9 cellular contexts compared by ENCODE assay signal in genomic region chr3:87167634-87168456, GRCh38. TPM values are rescaled to one million over a fixed set of nuclear protein-coding genes. Genes with fewer than 3 reads are reported as not detected.
A peak's percentile ranks its signal among the peaks of the same experiment; 100 is the strongest.
DNase-seq lines count a peak whose midpoint lies in the region; ATAC-seq, FAIRE-seq and TF ChIP-seq lines count a peak whose summit lies in the region.
"Had no signal": no experiment of that assay in that cellular context is flagged by ENCODE, and none has a peak within 500 bp of the region (broad histone marks: within the 10 kb centered on the region; RNA-seq: fewer than 3 reads in every experiment).

No MANE protein-coding gene starts in this region.

- H3K4me3 ChIP-seq in Peyer's patch (peak overlapping the region in 2 of 4 donors; percentile 25 to 37), bronchial epithelial cell (ENCODE audit: low read depth, low read length) (peak overlapping the region; percentile 1), liver (ENCODE audit: low read depth in 1 of 3, low read length in 3 of 3) (peak overlapping the region; percentile 48 to 61 (median 59)), testis (peak overlapping the region in 1 of 2 donors; percentile 24)

- FAIRE-seq in bronchial epithelial cell (lab: Jason Lieb, UNC), result no peak

- peak; percentile 76 to 84 for TF ChIP-seq RAD21 in liver (IDR thresholded peaks at IDR 0.05)

- ATAC-seq in GM21423 (IDR thresholded peaks at IDR 0.05; ENCODE audit: unreplicated experiment), result peak; percentile 79

- TF ChIP-seq CTCF in Peyer's patch (IDR thresholded peaks at IDR 0.05) (peak in 5 of 6 experiments; percentile 28 to 60 (median 58)), bronchial epithelial cell (IDR thresholded peaks at IDR 0.05; ENCODE audit: insufficient read depth, low read length, severe bottlenecking) (peak; percentile 65), liver (IDR thresholded peaks at IDR 0.05; ENCODE audit: low read depth, low read length, missing input control) (peak; percentile 70), testis (IDR thresholded peaks at IDR 0.05) (peak in 2 of 3 experiments; percentile 68 to 70)

- H3K9me3 ChIP-seq in Peyer's patch (no peaks in the 10 kb centered on the region), liver (ENCODE audit: control insufficient read depth in 4 of 4, low read length in 3 of 4) (no peaks in the 10 kb centered on the region), testis (no peaks in the 10 kb centered on the region)

- H3K4me1 ChIP-seq in Peyer's patch (no peaks in the 10 kb centered on the region), liver (ENCODE audit: control insufficient read depth in 4 of 4, insufficient read depth in 4 of 4, low read length in 3 of 4) (peaks cover 0 to 3% (median 0%) of the 10 kb centered on the region in 4 donors), testis (no peaks in the 10 kb centered on the region)

- H3K27ac ChIP-seq in Peyer's patch (no peak overlapping the region), liver (ENCODE audit: low read depth in 1 of 2, low read length in 2 of 2) (no peak overlapping the region), testis (no peak overlapping the region)
- H3K27ac ChIP-seq: skin epidermis had no signal

- H3K9ac ChIP-seq in liver (ENCODE audit: low read depth in 1 of 2, low read length in 2 of 2), result peak overlapping the region; percentile 21 to 27

- TF ChIP-seq POLR2A in Peyer's patch (IDR thresholded peaks at IDR 0.05) (no peak), testis (IDR thresholded peaks at IDR 0.05) (no peak)

- no peaks in the 10 kb centered on the region for H3K36me3 ChIP-seq in Peyer's patch
- no peaks in the 10 kb centered on the region for H3K36me3 ChIP-seq in bronchial epithelial cell (ENCODE audit: control insufficient read depth, insufficient read depth, low read length)
- H3K36me3 ChIP-seq in liver (ENCODE audit: control insufficient read depth in 4 of 4, insufficient read depth in 3 of 4, low read depth in 1 of 4, low read length in 3 of 4), result no peaks in the 10 kb centered on the region
- H3K36me3 ChIP-seq in testis (ENCODE audit: low read depth, missing control alignments), result no peaks in the 10 kb centered on the region

- H3K27me3 ChIP-seq in Peyer's patch (no peaks in the 10 kb centered on the region), bronchial epithelial cell (ENCODE audit: control insufficient read depth, insufficient read depth, low read length) (no peaks in the 10 kb centered on the region), liver (ENCODE audit: control insufficient read depth in 4 of 4, insufficient read depth in 4 of 4, low read length in 3 of 4) (no peaks in the 10 kb centered on the region), testis (no peaks in the 10 kb centered on the region)

- WGBS in liver, result 29% methylated on average over 11 of the region's 11 CpGs
- WGBS in testis, 2 donors, result 27 to 36% methylated on average over 11 of the region's 11 CpGs

- intact Hi-C loops in testis (cut with DNase I; ENCODE audit: low total_unique reads), result loop anchor here (10.0 kb wide), 1 partner anchor 393 kb away; no protein-coding TSS in a partner anchor

- DNase-seq in activated T-cell treated with anti-CD3 and anti-CD28 coated beads for 24 hours (ENCODE audit: low read depth) (peak; percentile 16), HPDE6-E6E7 (ENCODE audit: extremely low spot score) (peak; percentile 4), Peyer's patch (no peak), bronchial epithelial cell (ENCODE audit: low read depth) (peak; percentile 46), testis (peak; percentile 53)
- DNase-seq in activated T-cell treated with anti-CD3 and anti-CD28 coated beads, Interleukin-2, amount 50 U/mL, for 48 hours, result no peak

TF ChIP-seq in liver, 16 proteins besides CTCF, POLR2A, EP300 and RAD21:
- TF ChIP-seq RXRA (IDR thresholded peaks at IDR 0.05) (no peak), GABPA (IDR thresholded peaks at IDR 0.05 in 1 of 2, conservative IDR thresholded peaks at IDR 0.05 in 1 of 2) (no peak), REST (IDR thresholded peaks at IDR 0.05) (no peak), HNF4A (conservative IDR thresholded peaks at IDR 0.05) (no peak), YY1 (IDR thresholded peaks at IDR 0.05) (no peak), HNF4G (IDR thresholded peaks at IDR 0.05) (no peak), NR2F2 (IDR thresholded peaks at IDR 0.05) (no peak), ZBTB33 (IDR thresholded peaks at IDR 0.05) (no peak), EGR1 (IDR thresholded peaks at IDR 0.05; ENCODE audit: low read depth in 2 of 2) (no peak), ATF3 (IDR thresholded peaks at IDR 0.05) (no peak), JUND (IDR thresholded peaks at IDR 0.05) (no peak), SP1 (IDR thresholded peaks at IDR 0.05) (no peak), FOXA2 (IDR thresholded peaks at IDR 0.05) (no peak)

RNA-seq across cellular contexts. Expression of gene CHMP2B, which starts 59.3 kb away (rescaled TPM):
- 10 to 100 TPM; 27.1 to 60.6 (median 38.6) TPM for total RNA-seq in Peyer's patch
- 27.4 and 31.5 TPM in 2 replicates for total RNA-seq in bronchial epithelial cell
- total RNA-seq in liver, result 10 to 100 TPM; 15.5 TPM
- polyA plus RNA-seq in liver, result 10 to 100 TPM; 12.6 to 49.5 TPM
- total RNA-seq in testis, result 10 to 100 TPM; 26.5 to 27.7 TPM
- polyA plus RNA-seq in testis (ENCODE audit: insufficient read depth, low read depth, low replicate concordance), result 26.5 TPM

Comparison
In these comparisons a context has a peak if more than half of its experiments do, and no peak if none do; other contexts are left out.
1. DNase-seq: peak in activated T-cell treated with anti-CD3 and anti-CD28 coated beads for 24 hours (single experiment), HPDE6-E6E7 (single experiment), bronchial epithelial cell (single experiment) and testis (single experiment); none in activated T-cell treated with anti-CD3 and anti-CD28 coated beads, Interleukin-2, amount 50 U/mL, for 48 hours (0 of 2) and Peyer's patch (0 of 3).
2. Peak in every context shown above with its lines, with median percentiles within 50 percentile points of each other: CTCF ChIP-seq.